ENCODE assay signal across 26 cellular contexts in genomic region chr10:103922659-103923058, GRCh38.
"Had no signal": no experiment of that assay in that cellular context is flagged by ENCODE, and none has a peak within 500 bp of the region (broad histone marks: within the 10 kb centered on the region; RNA-seq: fewer than 3 reads in every experiment).

No MANE protein-coding gene starts in this region.

- H3K27ac ChIP-seq: ascending aorta, brain microvascular endothelial cell, colonic mucosa, heart left ventricle, WERI-Rb-1 had no signal

- FAIRE-seq: bronchial epithelial cell, endometrium, endothelial cell of umbilical vein, frontal cortex had no signal

- DNase-seq: activated B cell treated with CpG ODN at 0.5 μM for 24 hours; activated CD4-positive, alpha-beta T cell treated with anti-CD3 and anti-CD28 coated beads for 36 hours; activated CD4-positive, alpha-beta T cell treated with anti-CD3 and anti-CD28 coated beads, Interleukin-2, amount 10 ng/mL, durations not matched to agents 24 days and 14 days; activated CD8-positive, alpha-beta memory T cell treated with anti-CD3 and anti-CD28 coated beads, Interleukin-2, amount 10 ng/mL, durations not matched to agents 7 days and 5 days; activated CD8-positive, alpha-beta memory T cell treated with anti-CD3 and anti-CD28 coated beads, Interleukin-2, amount 50 U/mL, for 4 hours; activated CD8-positive, alpha-beta T cell treated with anti-CD3 and anti-CD28 coated beads, Interleukin-2, amount 10 ng/mL, durations not matched to agents 7 days and 5 days; activated effector memory CD4-positive, alpha-beta T cell treated with anti-CD3 and anti-CD28 coated beads, Interleukin-2, amount 50 U/mL, for 16 hours; activated naive CD4-positive, alpha-beta T cell treated with anti-CD3 and anti-CD28 coated beads for 36 hours; activated naive CD8-positive, alpha-beta T cell treated with anti-CD3 and anti-CD28 coated beads for 36 hours; activated T-cell treated with anti-CD3 and anti-CD28 coated beads, Interleukin-2, amount 50 U/mL, for 1 hour; brain microvascular endothelial cell; caudate nucleus; colonic mucosa; effector CD8-positive, alpha-beta T cell; glutamatergic neuron; heart left ventricle; T-helper 1 cell; T-helper 17 cell; T1000; WERI-Rb-1 had no signal

- H3K9me3 ChIP-seq: ascending aorta, colonic mucosa, heart left ventricle had no signal

- H3K27me3 ChIP-seq: ascending aorta, brain microvascular endothelial cell, colonic mucosa, heart left ventricle had no signal

- H3K36me3 ChIP-seq: ascending aorta, brain microvascular endothelial cell, colonic mucosa, heart left ventricle, WERI-Rb-1 had no signal

- H3K4me3 ChIP-seq: ascending aorta, colonic mucosa, heart left ventricle had no signal

- ATAC-seq: activated CD4-positive, CD25-positive, alpha-beta regulatory T cell treated with anti-CD3 and anti-CD28 coated beads, Interleukin-2, amount 50 U/mL, for 24 hours; activated CD8-positive, alpha-beta memory T cell treated with anti-CD3 and anti-CD28 coated beads, Interleukin-2, amount 10 ng/mL, durations not matched to agents 7 days and 5 days; activated CD8-positive, alpha-beta T cell treated with anti-CD3 and anti-CD28 coated beads, Interleukin-2, amount 10 ng/mL, durations not matched to agents 7 days and 5 days; T-helper 17 cell had no signal
